In genomic region chr14:106277503-106277902, GRCh38 we compare ENCODE assay signal across 10 cellular contexts.
DNase-seq lines count a peak whose midpoint lies in the region; ATAC-seq and TF ChIP-seq lines count a peak whose summit lies in the region.
"Had no signal": no experiment of that assay in that cellular context is flagged by ENCODE, and none has a peak within 500 bp of the region (broad histone marks: within the 10 kb centered on the region; RNA-seq: fewer than 3 reads in every experiment).

No MANE protein-coding gene starts in this region.

- H3K27me3 ChIP-seq in DOHH2 (ENCODE audit: control insufficient read depth, low read length), result 0 out of 2 replicates have a peak, but pooled peaks cover 2% of the 10 kb centered on the region
- no peaks in the 10 kb centered on the region for H3K27me3 ChIP-seq in H7 (ENCODE audit: control insufficient read depth, insufficient read depth, low read length)

- H3K27ac Mint-ChIP-seq in activated CD4-positive, alpha-beta T cell treated with anti-CD3 and anti-CD28 coated beads, Interleukin-2, amount 10 ng/mL, durations not matched to agents 7 days and 5 days, result no peak overlapping the region
- H3K27ac Mint-ChIP-seq: T-helper 1 cell treated with Interleukin-12 subunit alpha and Interleukin-12 subunit beta and Interleukin-4 antibody, amounts not matched to agents 30 μg/mL and 1 μg/mL, for 36 hours had no signal

- H3K79me2 ChIP-seq in DOHH2 (ENCODE audit: control insufficient read depth, low read length), result no peaks in the 10 kb centered on the region

- H3K4me1 ChIP-seq in DOHH2 (ENCODE audit: control insufficient read depth, low read length), result peaks cover 31% of the 10 kb centered on the region
- H3K4me1 ChIP-seq in mucosa of descending colon (ENCODE audit: low read depth), result no peaks in the 10 kb centered on the region

- no peak overlapping the region for H3K27ac ChIP-seq in DOHH2 (ENCODE audit: low read depth, low read length)

- peak overlapping the region; percentile 14 for H3K4me3 Mint-ChIP-seq in activated CD4-positive, alpha-beta T cell treated with anti-CD3 and anti-CD28 coated beads, Interleukin-2, amount 10 ng/mL, durations not matched to agents 7 days and 5 days
- H3K4me3 Mint-ChIP-seq: T-helper 1 cell treated with Interleukin-12 subunit alpha and Interleukin-12 subunit beta and Interleukin-4 antibody, amounts not matched to agents 30 μg/mL and 1 μg/mL, for 36 hours had no signal

- no peaks in the 10 kb centered on the region for H3K9me3 Mint-ChIP-seq in activated CD4-positive, alpha-beta T cell treated with anti-CD3 and anti-CD28 coated beads, Interleukin-2, amount 10 ng/mL, durations not matched to agents 7 days and 5 days
- H3K9me3 Mint-ChIP-seq: T-helper 1 cell treated with Interleukin-12 subunit alpha and Interleukin-12 subunit beta and Interleukin-4 antibody, amounts not matched to agents 30 μg/mL and 1 μg/mL, for 36 hours had no signal

- TF ChIP-seq CTCF in DOHH2 (IDR thresholded peaks at IDR 0.05; ENCODE audit: low read depth, low read length, poor library complexity, severe bottlenecking) (peak; percentile 97), mucosa of descending colon (IDR thresholded peaks at IDR 0.05) (peak; percentile 68)

- intact Hi-C loops in mucosa of descending colon (cut with DNase I, micrococcal nuclease) (no loop called here), left ventricle myocardium superior (cut with micrococcal nuclease) (no loop called here)

- peaks cover 25% of the 10 kb centered on the region for H3K27me3 Mint-ChIP-seq in activated CD4-positive, alpha-beta T cell treated with anti-CD3 and anti-CD28 coated beads, Interleukin-2, amount 10 ng/mL, durations not matched to agents 7 days and 5 days

- peak; percentile 56 for ATAC-seq in mucosa of descending colon
- ATAC-seq in esophagus mucosa, result no peak
- no peak for ATAC-seq in left ventricle myocardium superior
- ATAC-seq in GM21576 (IDR thresholded peaks at IDR 0.05; ENCODE audit: unreplicated experiment), result no peak

- no peaks in the 10 kb centered on the region for H3K9me3 ChIP-seq in DOHH2 (ENCODE audit: control insufficient read depth, insufficient read depth, low read length)
- no peaks in the 10 kb centered on the region for H3K9me3 ChIP-seq in mucosa of descending colon

- CTCF ChIA-PET in activated CD4-positive, alpha-beta T cell treated with anti-CD3 and anti-CD28 coated beads, Interleukin-2, amount 10 ng/mL, durations not matched to agents 7 days and 5 days (lab: Charles Lee), result interaction anchor here (0.6 to 5.5 kb wide), 11 partner anchors 9 to 190 kb away, joined by 3 to 26 read pairs (median 5); no protein-coding TSS in a partner anchor

- no peaks in the 10 kb centered on the region for H3F3A ChIP-seq in DOHH2 (ENCODE audit: control insufficient read depth, insufficient read depth)

- POLR2A ChIA-PET in activated CD4-positive, alpha-beta T cell treated with anti-CD3 and anti-CD28 coated beads, Interleukin-2, amount 10 ng/mL, durations not matched to agents 7 days and 5 days (lab: Charles Lee), result no interaction called here

- H3K4me3 ChIP-seq in DOHH2 (ENCODE audit: low read length) (no peak overlapping the region), mucosa of descending colon (no peak overlapping the region), H7 (ENCODE audit: insufficient read depth, low read depth, low read length) (no peak overlapping the region)

- DNase-seq in HuH-7.5 (ENCODE audit: low spot score) (peak; percentile 15), mucosa of descending colon (peak in 2 of 3 donors; percentile 41 to 48), H7 (no peak), left ventricle myocardium superior (no peak)
- peak; percentile 21 for DNase-seq in activated CD4-positive, alpha-beta T cell treated with anti-CD3 and anti-CD28 coated beads, Interleukin-2, amount 10 ng/mL, durations not matched to agents 7 days and 5 days
- DNase-seq: small intestine had no signal

- H3K36me3 ChIP-seq in DOHH2 (ENCODE audit: control insufficient read depth, low read length) (no peaks in the 10 kb centered on the region), mucosa of descending colon (ENCODE audit: low read depth) (no peaks in the 10 kb centered on the region), H7 (replicated peaks; ENCODE audit: control insufficient read depth, insufficient read depth, low read length) (no peaks in the 10 kb centered on the region)

- no peaks in the 10 kb centered on the region for H3K36me3 Mint-ChIP-seq in activated CD4-positive, alpha-beta T cell treated with anti-CD3 and anti-CD28 coated beads, Interleukin-2, amount 10 ng/mL, durations not matched to agents 7 days and 5 days (ENCODE audit: low read depth)

- H3K4me1 Mint-ChIP-seq in activated CD4-positive, alpha-beta T cell treated with anti-CD3 and anti-CD28 coated beads, Interleukin-2, amount 10 ng/mL, durations not matched to agents 7 days and 5 days, result peaks cover 24% of the 10 kb centered on the region

- H3K9me2 ChIP-seq in DOHH2 (replicated peaks; ENCODE audit: control insufficient read depth, low read length), result no peaks in the 10 kb centered on the region

- no peaks in the 10 kb centered on the region for H4K20me1 ChIP-seq in DOHH2 (ENCODE audit: control insufficient read depth, insufficient read depth, low read depth, low read length)

- peak overlapping the region; percentile 8 for H3K4me2 ChIP-seq in DOHH2 (ENCODE audit: low read length)

Comparison
In these comparisons a context has a peak if more than half of its experiments do, and no peak if none do; other contexts are left out.
1. DNase-seq: peak in HuH-7.5 (single experiment), activated CD4-positive, alpha-beta T cell treated with anti-CD3 and anti-CD28 coated beads, Interleukin-2, amount 10 ng/mL, durations not matched to agents 7 days and 5 days (single experiment) and mucosa of descending colon (2 of 3); none in H7 (single experiment) and left ventricle myocardium superior (single experiment).